In the genomic region with DNA sequence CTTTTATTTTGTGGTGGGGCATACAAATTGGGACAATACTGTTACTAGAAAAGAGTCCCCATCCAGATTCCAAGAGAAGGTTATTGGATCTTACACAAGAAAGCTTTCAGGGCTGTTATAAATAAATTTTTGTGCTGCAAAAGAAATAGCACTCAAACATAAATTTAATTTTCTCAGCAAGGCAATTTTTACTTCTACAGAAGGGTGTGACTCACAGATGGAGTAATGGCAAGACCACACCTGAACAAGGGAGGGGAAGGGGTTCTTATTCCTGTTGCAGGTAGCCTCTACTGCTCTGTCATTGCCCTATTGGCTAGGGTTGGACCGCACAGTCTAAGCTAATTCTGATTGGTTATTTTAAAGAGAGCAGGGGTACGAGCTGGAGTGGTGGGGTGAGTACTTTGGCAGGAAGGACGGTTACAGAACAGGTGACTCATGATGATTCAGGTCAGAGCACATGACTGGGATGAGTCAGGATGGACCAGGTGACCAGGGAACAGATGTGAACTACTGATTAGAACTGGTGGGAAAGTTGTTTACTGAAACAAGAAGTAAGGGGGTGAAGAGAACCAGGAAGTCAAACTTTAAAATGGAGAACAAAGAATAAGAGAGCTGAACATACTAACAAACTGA, we compare ENCODE assay signal across 22 cellular contexts. TPM values are rescaled to one million over a fixed set of nuclear protein-coding genes. Genes with fewer than 3 reads are reported as not detected.
DNase-seq lines count a peak whose midpoint lies in the region; ATAC-seq, FAIRE-seq and TF ChIP-seq lines count a peak whose summit lies in the region.
"Had no signal": no experiment of that assay in that cellular context is flagged by ENCODE, and none has a peak within 500 bp of the region (broad histone marks: within the 10 kb centered on the region; RNA-seq: fewer than 3 reads in every experiment).

No MANE protein-coding gene starts in this region.

- no peak for TF ChIP-seq EP300 in SK-N-SH (IDR thresholded peaks at IDR 0.05; ENCODE audit: borderline replicate concordance in 1 of 2, low read depth in 1 of 2, low read length in 1 of 2)

- no peaks in the 10 kb centered on the region for H3K36me3 ChIP-seq in breast epithelium
- no peaks in the 10 kb centered on the region for H3K36me3 ChIP-seq in bronchial epithelial cell (ENCODE audit: control insufficient read depth, insufficient read depth, low read length)
- H3K36me3 ChIP-seq in SK-N-SH (replicated peaks in 1 of 2; ENCODE audit: control insufficient read depth in 1 of 2, insufficient read depth in 2 of 2, low read length in 1 of 2) = no peaks in the 10 kb centered on the region
- H3K36me3 ChIP-seq: SJSA1 had no signal

- H3K4me1 ChIP-seq in breast epithelium (no peaks in the 10 kb centered on the region), SK-N-SH (ENCODE audit: control insufficient read depth in 1 of 2, insufficient read depth in 2 of 2, low read depth in 1 of 2, low read length in 1 of 2) (no peaks in the 10 kb centered on the region)
- H3K4me1 ChIP-seq: A549, SJSA1 had no signal

- H3K9me3 Mint-ChIP-seq in MCF 10A (ENCODE audit: unreplicated experiment) = peaks cover 8% of the 10 kb centered on the region
- peaks cover 8 to 12% of the 10 kb centered on the region in 2 donors for H3K9me3 Mint-ChIP-seq in stimulated activated naive B cell treated with anti-CD40 and anti-IgM and Interleukin-4, amounts not matched to agents 10 μg/mL and 1 μg/mL and 100 μg/mL, for 72 hours

- peaks cover 11 to 28% of the 10 kb centered on the region in 2 donors for H3K9me3 ChIP-seq in breast epithelium
- no peaks in the 10 kb centered on the region for H3K9me3 ChIP-seq in SK-N-SH
- H3K9me3 ChIP-seq: SJSA1 had no signal

- no peaks in the 10 kb centered on the region for H3K27me3 Mint-ChIP-seq in MCF 10A (ENCODE audit: insufficient read depth, unreplicated experiment)
- H3K27me3 Mint-ChIP-seq in stimulated activated naive B cell treated with anti-CD40 and anti-IgM and Interleukin-4, amounts not matched to agents 10 μg/mL and 1 μg/mL and 100 μg/mL, for 72 hours = peaks cover 4 to 9% of the 10 kb centered on the region in 2 donors

- peak; percentile 25 to 59 for ATAC-seq in stimulated activated naive B cell treated with anti-CD40 and anti-IgM and Interleukin-4, amounts not matched to agents 10 μg/mL and 1 μg/mL and 100 μg/mL, for 72 hours (replicated peaks)
- ATAC-seq in HG02610 (IDR thresholded peaks at IDR 0.05; ENCODE audit: unreplicated experiment) (no peak), HG03025 (IDR thresholded peaks at IDR 0.05; ENCODE audit: low FRiP score, unreplicated experiment) (no peak)
- ATAC-seq: A549, T-cell had no signal

- H3K4me3 ChIP-seq in breast epithelium (no peak overlapping the region), bronchial epithelial cell (ENCODE audit: low read depth, low read length) (no peak overlapping the region), SK-N-SH (ENCODE audit: low read depth in 2 of 2, low read length in 1 of 2) (no peak overlapping the region)
- H3K4me3 ChIP-seq: A549, GM23248, SJSA1 had no signal

- POLR2A ChIA-PET in MCF 10A (lab: Yijun Ruan, JAX) (no interaction called here), SK-N-SH (lab: Yijun Ruan, JAX) (no interaction called here)

- no peak overlapping the region for H3K4me3 Mint-ChIP-seq in MCF 10A (ENCODE audit: unreplicated experiment)
- H3K4me3 Mint-ChIP-seq in stimulated activated naive B cell treated with anti-CD40 and anti-IgM and Interleukin-4, amounts not matched to agents 10 μg/mL and 1 μg/mL and 100 μg/mL, for 72 hours = no peak overlapping the region
- H3K4me3 Mint-ChIP-seq: CD4-positive, alpha-beta memory T cell; HFFc6; T-cell had no signal

- no peaks in the 10 kb centered on the region for H3K36me3 Mint-ChIP-seq in MCF 10A (ENCODE audit: insufficient read depth, unreplicated experiment)
- H3K36me3 Mint-ChIP-seq in stimulated activated naive B cell treated with anti-CD40 and anti-IgM and Interleukin-4, amounts not matched to agents 10 μg/mL and 1 μg/mL and 100 μg/mL, for 72 hours = peaks cover 1 to 7% of the 10 kb centered on the region in 2 donors
- H3K36me3 Mint-ChIP-seq: CD4-positive, alpha-beta memory T cell; T-cell had no signal

- H4K20me1 ChIP-seq in SK-N-SH (ENCODE audit: insufficient read depth) = no peaks in the 10 kb centered on the region

- no peaks in the 10 kb centered on the region for H3K9me2 ChIP-seq in SK-N-SH

- no peak for FAIRE-seq in bronchial epithelial cell (lab: Jason Lieb, UNC)
- FAIRE-seq: A549, D721Med, GM18507 had no signal

- no peaks in the 10 kb centered on the region for H3F3A ChIP-seq in SK-N-SH (replicated peaks; ENCODE audit: insufficient read depth)

- intact Hi-C loops in MCF 10A (cut with micrococcal nuclease) (no loop called here), breast epithelium (cut with DNase I; ENCODE audit: low total_unique reads) (no loop called here)

- DNase-seq in MCF 10A (ENCODE audit: unreplicated experiment) (peak; percentile 7), breast epithelium (ENCODE audit: low spot score in 2 of 2) (no peak), MV-4-11 (lab: John Stamatoyannopoulos, UW) (peak; percentile 10), bronchial epithelial cell (ENCODE audit: low read depth) (peak; percentile 8), SK-N-SH (no peak)
- DNase-seq in stimulated activated naive B cell treated with anti-CD40 and anti-IgM and Interleukin-4, amounts not matched to agents 10 μg/mL and 1 μg/mL and 100 μg/mL, for 72 hours = no peak
- DNase-seq: CD4-positive, alpha-beta memory T cell; GM23248; HFFc6; Kasumi-1; NCI-H1048; NCI-H2107; NCI-H345; NCI-H526 treated with DMSO at 0.1 percent for 48 hours; T-cell had no signal

- 18% methylated on average over 3 of the region's 3 CpGs for WGBS in SK-N-SH (ENCODE audit: low lambda C conversion rate)

- no peaks in the 10 kb centered on the region for H3K79me2 ChIP-seq in SK-N-SH (ENCODE audit: insufficient read depth)

- CTCF ChIA-PET in MCF 10A (lab: Yijun Ruan, JAX) = interaction anchor here (0.5 to 0.7 kb wide), 2 partner anchors 691 to 782 kb away, joined by 3 read pairs; no protein-coding TSS in a partner anchor
- CTCF ChIA-PET in SK-N-SH (lab: Yijun Ruan, JAX) = no interaction called here

- H2AFZ ChIP-seq in SK-N-SH (ENCODE audit: low read depth) = no peak overlapping the region
- H2AFZ ChIP-seq: GM23248 had no signal

- TF ChIP-seq RAD21 in SK-N-SH (IDR thresholded peaks at IDR 0.05; ENCODE audit: low read length) = no peak

- H3K27ac Mint-ChIP-seq in MCF 10A (ENCODE audit: low read depth, unreplicated experiment) = no peak overlapping the region
- H3K27ac Mint-ChIP-seq in stimulated activated naive B cell treated with anti-CD40 and anti-IgM and Interleukin-4, amounts not matched to agents 10 μg/mL and 1 μg/mL and 100 μg/mL, for 72 hours = peak overlapping the region; percentile 83
- H3K27ac Mint-ChIP-seq: CD4-positive, alpha-beta memory T cell; HFFc6; T-cell had no signal

- TF ChIP-seq POLR2A in breast epithelium (IDR thresholded peaks at IDR 0.05) = no peak

- no peak for TF ChIP-seq CTCF in MCF 10A (IDR thresholded peaks at IDR 0.05; ENCODE audit: unreplicated experiment)
- TF ChIP-seq CTCF in breast epithelium (IDR thresholded peaks at IDR 0.05) = no peak
- TF ChIP-seq CTCF in bronchial epithelial cell (IDR thresholded peaks at IDR 0.05; ENCODE audit: insufficient read depth, low read length, severe bottlenecking) = no peak
- TF ChIP-seq CTCF in SK-N-SH (IDR thresholded peaks at IDR 0.05) = no peak

- H3K27ac ChIP-seq in breast epithelium (no peak overlapping the region), SK-N-SH (ENCODE audit: low read depth in 2 of 2, low read length in 1 of 2) (no peak overlapping the region)
- H3K27ac ChIP-seq: A549, GM23248, RWPE1, SJSA1 had no signal

- H3K4me1 Mint-ChIP-seq in MCF 10A (ENCODE audit: insufficient read depth, unreplicated experiment) = no peaks in the 10 kb centered on the region
- peaks cover 4 to 5% of the 10 kb centered on the region in 2 donors for H3K4me1 Mint-ChIP-seq in stimulated activated naive B cell treated with anti-CD40 and anti-IgM and Interleukin-4, amounts not matched to agents 10 μg/mL and 1 μg/mL and 100 μg/mL, for 72 hours
- H3K4me1 Mint-ChIP-seq: CD4-positive, alpha-beta memory T cell; T-cell had no signal

- H3K27me3 ChIP-seq in breast epithelium (no peaks in the 10 kb centered on the region), bronchial epithelial cell (ENCODE audit: control insufficient read depth, insufficient read depth, low read length) (no peaks in the 10 kb centered on the region), SK-N-SH (ENCODE audit: insufficient read depth) (no peaks in the 10 kb centered on the region)
- H3K27me3 ChIP-seq: SJSA1 had no signal

- BruUV-seq in MCF 10A (replicated peaks; lab: Mats Ljungman, UMichigan) = no TSS peak

- H3K9ac ChIP-seq in SK-N-SH = no peak overlapping the region
- H3K9ac ChIP-seq: GM23248 had no signal

- no peak overlapping the region for H3K4me2 ChIP-seq in SK-N-SH
- H3K4me2 ChIP-seq: A549 had no signal

TF ChIP-seq in SK-N-SH, 30 proteins besides CTCF, POLR2A, EP300 and RAD21 (continues in another document):
- TF ChIP-seq GABPA (IDR thresholded peaks at IDR 0.05; ENCODE audit: low read depth) (no peak), FOXM1 (IDR thresholded peaks at IDR 0.05; ENCODE audit: low read depth) (no peak), POLR2AphosphoS5 (IDR thresholded peaks at IDR 0.05; ENCODE audit: low read depth, low read length) (no peak), SIN3A (IDR thresholded peaks at IDR 0.05; ENCODE audit: borderline replicate concordance, low read depth, low read length) (no peak), IRF3 (IDR thresholded peaks at IDR 0.05; ENCODE audit: low read depth, low read length) (no peak), RXRA (IDR thresholded peaks at IDR 0.05; ENCODE audit: borderline replicate concordance, low read depth) (no peak), FOSL2 (IDR thresholded peaks at IDR 0.05; ENCODE audit: borderline replicate concordance, low read depth) (no peak), GATA2 (CRISPR knock-in tag; IDR thresholded peaks at IDR 0.05) (no peak), FOXJ3 (CRISPR knock-in tag; IDR thresholded peaks at IDR 0.05) (no peak), YY1 (IDR thresholded peaks at IDR 0.05; ENCODE audit: low read depth) (no peak), TEAD4 (IDR thresholded peaks at IDR 0.05; ENCODE audit: borderline replicate concordance, insufficient read depth) (no peak)

RNA-seq across cellular contexts. Expression of gene CNR1, which starts 41.1 kb away (rescaled TPM):
- 0.16 TPM in 1 of 2 replicates, not detected in the other for total RNA-seq in MCF 10A (2022)
- total RNA-seq in breast epithelium = 10 to 100 TPM in 2 of 3 donors, 1 to 10 TPM in 1; 9.4 to 34.2 (median 30.2) TPM
- under 0.01 and 0.13 TPM in 2 replicates for total RNA-seq in bronchial epithelial cell
- not detected in 2 replicates for polyA plus RNA-seq in SK-N-SH (2012; rRNA removed)
- not detected in 2 replicates for polyA plus RNA-seq in SK-N-SH (2012; cell fraction: cytosol; rRNA removed)
- polyA plus RNA-seq in SK-N-SH (2012; cell fraction: nucleus; rRNA removed) = not detected in 2 replicates
- total RNA-seq: CD4-positive, alpha-beta memory T cell; GM23248; HFFc6 had no signal
- polyA plus RNA-seq: CD4-positive, alpha-beta memory T cell; GM23248 had no signal

Comparison
In these comparisons a context has a peak if more than half of its experiments do, and no peak if none do; other contexts are left out.
1. DNase-seq: peak in MCF 10A (single experiment), MV-4-11 (single experiment) and bronchial epithelial cell (single experiment); none in breast epithelium (0 of 2), stimulated activated naive B cell treated with anti-CD40 and anti-IgM and Interleukin-4, amounts not matched to agents 10 μg/mL and 1 μg/mL and 100 μg/mL, for 72 hours (single experiment) and SK-N-SH (single experiment).
2. ATAC-seq: peak in stimulated activated naive B cell treated with anti-CD40 and anti-IgM and Interleukin-4, amounts not matched to agents 10 μg/mL and 1 μg/mL and 100 μg/mL, for 72 hours (2 of 2); none in HG02610 (single experiment) and HG03025 (single experiment).